Comparison of ENCODE assay signal across 1 cellular context in the genomic region with DNA sequence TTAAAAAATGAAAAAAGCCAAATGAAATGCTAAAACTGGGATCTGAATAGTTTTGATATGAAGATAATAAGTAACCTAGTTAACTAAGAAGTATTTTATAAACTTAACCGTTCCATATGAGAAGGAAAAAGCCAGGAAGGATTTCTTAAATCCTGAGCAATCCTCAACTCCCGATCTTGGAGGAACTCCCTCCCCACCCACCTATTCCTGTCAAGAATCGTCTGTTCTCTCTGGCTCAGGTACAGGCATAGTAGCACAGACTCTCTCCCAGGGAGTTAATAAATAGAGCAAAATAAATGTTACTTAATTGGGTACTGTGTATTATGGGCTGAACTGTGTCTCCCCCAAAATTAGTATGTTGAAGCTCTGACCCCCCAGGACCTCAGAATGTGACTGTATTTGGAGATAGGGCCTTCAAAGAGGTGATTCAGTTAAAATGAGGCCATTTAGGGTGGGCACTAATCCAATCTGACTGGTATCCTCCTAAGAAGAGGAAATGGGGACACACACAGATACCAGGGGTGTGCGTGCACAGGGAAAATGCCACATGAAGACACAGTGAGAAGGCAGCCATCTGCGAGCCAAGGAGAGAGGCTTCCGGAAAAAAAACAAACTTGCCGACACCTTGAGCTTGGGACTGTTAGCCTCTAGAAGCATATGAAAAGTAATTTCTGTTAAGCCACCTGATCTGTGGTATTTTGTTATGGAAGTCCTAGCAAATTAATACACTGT.
A peak's percentile ranks its signal among the peaks of the same experiment; 100 is the strongest.
TF ChIP-seq lines count a peak whose summit lies in the region.

No MANE protein-coding gene starts in this region.

TF ChIP-seq in K562, 482 proteins besides CTCF, POLR2A, EP300 and RAD21:
- peak; percentile 20 for TF ChIP-seq POLR2B (IDR thresholded peaks at IDR 0.05; ENCODE audit: low read depth, partially characterized antibody)
- TF ChIP-seq MYNN (IDR thresholded peaks at IDR 0.05): 0 out of 2 replicates have a peak, but pooled peaks have one; percentile 6
- no peak for TF ChIP-seq MYNN (CRISPR knock-in tag; IDR thresholded peaks at IDR 0.05)
- TF ChIP-seq ZZZ3 (IDR thresholded peaks at IDR 0.05): no peak
- TF ChIP-seq PURB (CRISPR knock-in tag; IDR thresholded peaks at IDR 0.05; ENCODE audit: low read depth): no peak
- peak; percentile 49; the same call in 1 of the 2 replicates for TF ChIP-seq POLR2AphosphoS5 (IDR thresholded peaks at IDR 0.05; ENCODE audit: control insufficient read depth, insufficient read depth, low read depth, low read length)
- no peak for TF ChIP-seq EWSR1 (IDR thresholded peaks at IDR 0.05; ENCODE audit: borderline replicate concordance, low read depth, partially characterized antibody)
- TF ChIP-seq XRCC4 (IDR thresholded peaks at IDR 0.05; ENCODE audit: extremely low read depth, insufficient read depth, insufficient read length): no peak
- no peak for TF ChIP-seq IFI16 (CRISPR knock-in tag; IDR thresholded peaks at IDR 0.05)
- TF ChIP-seq TCF7L2 (IDR thresholded peaks at IDR 0.05; ENCODE audit: low read depth, low read length): no peak
- TF ChIP-seq ZSCAN32 (CRISPR knock-in tag; IDR thresholded peaks at IDR 0.05): no peak
- TF ChIP-seq, protein P1, sequence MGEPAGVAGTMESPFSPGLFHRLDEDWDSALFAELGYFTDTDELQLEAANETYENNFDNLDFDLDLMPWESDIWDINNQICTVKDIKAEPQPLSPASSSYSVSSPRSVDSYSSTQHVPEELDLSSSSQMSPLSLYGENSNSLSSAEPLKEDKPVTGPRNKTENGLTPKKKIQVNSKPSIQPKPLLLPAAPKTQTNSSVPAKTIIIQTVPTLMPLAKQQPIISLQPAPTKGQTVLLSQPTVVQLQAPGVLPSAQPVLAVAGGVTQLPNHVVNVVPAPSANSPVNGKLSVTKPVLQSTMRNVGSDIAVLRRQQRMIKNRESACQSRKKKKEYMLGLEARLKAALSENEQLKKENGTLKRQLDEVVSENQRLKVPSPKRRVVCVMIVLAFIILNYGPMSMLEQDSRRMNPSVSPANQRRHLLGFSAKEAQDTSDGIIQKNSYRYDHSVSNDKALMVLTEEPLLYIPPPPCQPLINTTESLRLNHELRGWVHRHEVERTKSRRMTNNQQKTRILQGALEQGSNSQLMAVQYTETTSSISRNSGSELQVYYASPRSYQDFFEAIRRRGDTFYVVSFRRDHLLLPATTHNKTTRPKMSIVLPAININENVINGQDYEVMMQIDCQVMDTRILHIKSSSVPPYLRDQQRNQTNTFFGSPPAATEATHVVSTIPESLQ (CRISPR knock-in tag; IDR thresholded peaks at IDR 0.05): no peak
- TF ChIP-seq SUPT5H (IDR thresholded peaks at IDR 0.05): 0 out of 2 replicates have a peak, but pooled peaks have one; percentile 17
- TF ChIP-seq EHMT2 (IDR thresholded peaks at IDR 0.05): no peak
- TF ChIP-seq JUN (IDR thresholded peaks at IDR 0.05; ENCODE audit: borderline replicate concordance, low read depth, low read length): no peak
- TF ChIP-seq JUN (CRISPR knock-in tag; IDR thresholded peaks at IDR 0.05; ENCODE audit: borderline replicate concordance): no peak
TF ChIP-seq in K562: peak in this region for 4.
